ENCODE assay signal across 8 cellular contexts in genomic region chr2:218272531-218273212, GRCh38. TPM values are rescaled to one million over a fixed set of nuclear protein-coding genes. Genes with fewer than 3 reads are reported as not detected.
DNase-seq lines count a peak whose midpoint lies in the region; ATAC-seq and TF ChIP-seq lines count a peak whose summit lies in the region.

No MANE protein-coding gene starts in this region.

- no peak overlapping the region for H2BK15ac ChIP-seq in IMR-90 (ENCODE audit: low read depth, low read length)

- H3K27ac ChIP-seq in IMR-90 (ENCODE audit: insufficient read depth, low read length): peak overlapping the region; percentile 8; the same call in 1 of the 2 replicates
- peak overlapping the region; percentile 87 to 93 for H3K27ac ChIP-seq in esophagus (ENCODE audit: low read depth in 2 of 2, low read length in 1 of 2)

- no peak overlapping the region for H3K4me2 ChIP-seq in IMR-90 (ENCODE audit: low read depth, low read length)

- no peak overlapping the region for H3K18ac ChIP-seq in IMR-90 (ENCODE audit: low read depth, low read length)

- H3K27me3 ChIP-seq in IMR-90 (ENCODE audit: control insufficient read depth, insufficient read depth, low read length) (no peaks in the 10 kb centered on the region), esophagus (ENCODE audit: control insufficient read depth in 1 of 2, insufficient read depth in 2 of 2, low read length in 2 of 2) (no peaks in the 10 kb centered on the region)

- peak; percentile 40; the same call in 1 of the 2 replicates for TF ChIP-seq POLR2A in IMR-90 (IDR thresholded peaks at IDR 0.05; ENCODE audit: low read depth, low read length)

- H4K91ac ChIP-seq in IMR-90 (ENCODE audit: insufficient read depth, low read depth, low read length): no peak overlapping the region

- H3K4me1 Mint-ChIP-seq in natural killer cell: peaks cover 40 to 54% of the 10 kb centered on the region in 2 donors
- H3K4me1 Mint-ChIP-seq in stimulated activated memory B cell treated with anti-CD40 and anti-IgM and Interleukin-4, amounts not matched to agents 10 μg/mL and 1 μg/mL and 100 μg/mL, for 72 hours: peaks cover 68% of the 10 kb centered on the region

- H3K23ac ChIP-seq in IMR-90 (ENCODE audit: low read depth, low read length): no peak overlapping the region

- ATAC-seq in IMR-90 (ENCODE audit: low read depth) (peak; percentile 13), natural killer cell (peak in 2 of 3 donors; percentile 9 to 17), HG02852 (IDR thresholded peaks at IDR 0.05; ENCODE audit: unreplicated experiment) (no peak)
- ATAC-seq in stimulated activated memory B cell treated with anti-CD40 and anti-IgM and Interleukin-4, amounts not matched to agents 10 μg/mL and 1 μg/mL and 100 μg/mL, for 72 hours: peak; percentile 72

- no peak overlapping the region for H3K14ac ChIP-seq in IMR-90 (replicated peaks; ENCODE audit: low read depth, low read length)

- intact Hi-C loops in IMR-90 (cut with micrococcal nuclease) (loop anchor here (1.0 to 10.0 kb wide), 4 partner anchors 14 to 292 kb away; partner anchors contain the start of genes CATIP, CNOT9 and USP37), natural killer cell (cut with micrococcal nuclease) (loop anchor here (1.0 to 10.0 kb wide), 4 partner anchors 84 to 582 kb away; partner anchors contain the start of genes CATIP and WNT6)

- dilution Hi-C loops in IMR-90 (cut with HindIII; ENCODE audit: low sequenced_read_pairs, unreplicated experiment): no loop called here

- in situ Hi-C loops in IMR-90 (cut with MboI; ENCODE audit: low sequenced_read_pairs): loop anchor here (10.0 kb wide), 1 partner anchor 122 kb away; the partner anchor contains the start of gene CTDSP1

- H4K8ac ChIP-seq in IMR-90 (ENCODE audit: low read depth in 2 of 2, low read length in 2 of 2): 0 out of 4 replicates have a peak overlapping the region, but pooled peaks of 1 of the 2 experiments have one; percentile 22

- H2AK5ac ChIP-seq in IMR-90 (ENCODE audit: low read depth, low read length): 0 out of 2 replicates have a peak overlapping the region, but pooled peaks have one; percentile 36

- peak overlapping the region; percentile 84 to 88 for H3K27ac Mint-ChIP-seq in natural killer cell
- H3K27ac Mint-ChIP-seq in stimulated activated memory B cell treated with anti-CD40 and anti-IgM and Interleukin-4, amounts not matched to agents 10 μg/mL and 1 μg/mL and 100 μg/mL, for 72 hours: peak overlapping the region; percentile 78

- POLR2A ChIA-PET in IMR-90 (lab: Charles Lee; ENCODE audit: unreplicated experiment): interaction anchor here (0.6 to 1.1 kb wide), 2 partner anchors 10 to 14 kb away, joined by 3 to 4 read pairs; no protein-coding TSS in a partner anchor

- H3K36me3 ChIP-seq in IMR-90 (ENCODE audit: control insufficient read depth, insufficient read depth, low read length): peaks cover 41% of the 10 kb centered on the region
- H3K36me3 ChIP-seq in esophagus (ENCODE audit: control insufficient read depth in 2 of 2, insufficient read depth in 2 of 2, low read length in 1 of 2): peaks cover 20 to 43% of the 10 kb centered on the region in 2 donors

- H3K4ac ChIP-seq in IMR-90 (ENCODE audit: low read depth, low read length): peak overlapping the region; percentile 68

- no peaks in the 10 kb centered on the region for H3K9me3 Mint-ChIP-seq in natural killer cell
- no peaks in the 10 kb centered on the region for H3K9me3 Mint-ChIP-seq in stimulated activated memory B cell treated with anti-CD40 and anti-IgM and Interleukin-4, amounts not matched to agents 10 μg/mL and 1 μg/mL and 100 μg/mL, for 72 hours

- no peak overlapping the region for H4K5ac ChIP-seq in IMR-90 (ENCODE audit: low read depth, low read length)

- peak; percentile 93 for TF ChIP-seq RAD21 in IMR-90 (IDR thresholded peaks at IDR 0.05; ENCODE audit: low read length)

- CTCF ChIA-PET in IMR-90 (lab: Yijun Ruan, JAX): interaction anchor here (0.8 to 3.9 kb wide), 4 partner anchors 12 to 170 kb away, joined by 3 to 24 read pairs (median 4); partner anchors contain the start of genes CATIP and TMBIM1

- no peak overlapping the region for H3K9ac ChIP-seq in IMR-90 (ENCODE audit: low read depth, low read length)

- peak overlapping the region; percentile 39 for H2AFZ ChIP-seq in IMR-90 (replicated peaks; ENCODE audit: low read length, poor library complexity)

- BruUV-seq in IMR-90 (replicated peaks; lab: Mats Ljungman, UMichigan): no TSS peak

- peak overlapping the region; percentile 0 for H2AK9ac ChIP-seq in IMR-90 (replicated peaks; ENCODE audit: low read depth, low read length, poor library complexity)

- H3K4me1 ChIP-seq in IMR-90 (ENCODE audit: control insufficient read depth, insufficient read depth, low read length) (peaks cover 10% of the 10 kb centered on the region), esophagus (ENCODE audit: control insufficient read depth in 2 of 2, insufficient read depth in 2 of 2, low read length in 1 of 2) (peaks cover 6 to 17% of the 10 kb centered on the region in 2 donors)

- peaks cover 9% of the 10 kb centered on the region for H3K36me3 Mint-ChIP-seq in natural killer cell
- peaks cover 44% of the 10 kb centered on the region for H3K36me3 Mint-ChIP-seq in stimulated activated memory B cell treated with anti-CD40 and anti-IgM and Interleukin-4, amounts not matched to agents 10 μg/mL and 1 μg/mL and 100 μg/mL, for 72 hours

- H3K27me3 Mint-ChIP-seq in natural killer cell (ENCODE audit: low read depth in 2 of 2): no peaks in the 10 kb centered on the region
- no peaks in the 10 kb centered on the region for H3K27me3 Mint-ChIP-seq in stimulated activated memory B cell treated with anti-CD40 and anti-IgM and Interleukin-4, amounts not matched to agents 10 μg/mL and 1 μg/mL and 100 μg/mL, for 72 hours

- H4K20me1 ChIP-seq in IMR-90 (ENCODE audit: insufficient read depth, low read length): peaks cover 9% of the 10 kb centered on the region; the same call in 1 of the 2 replicates

- 0 out of 2 replicates have a peak, but pooled peaks cover 3% of the 10 kb centered on the region for H3K9me1 ChIP-seq in IMR-90 (ENCODE audit: insufficient read depth, low read length)

- H2BK20ac ChIP-seq in IMR-90 (ENCODE audit: low read depth, low read length): no peak overlapping the region

- H3K4me3 Mint-ChIP-seq in natural killer cell: peak overlapping the region; percentile 6
- peak overlapping the region; percentile 32 for H3K4me3 Mint-ChIP-seq in stimulated activated memory B cell treated with anti-CD40 and anti-IgM and Interleukin-4, amounts not matched to agents 10 μg/mL and 1 μg/mL and 100 μg/mL, for 72 hours

- no peak overlapping the region for H3K56ac ChIP-seq in IMR-90 (ENCODE audit: extremely low read depth, insufficient read depth, low read length)

- peaks cover 20 to 69% of the 10 kb centered on the region in 2 experiments for H3K79me1 ChIP-seq in IMR-90 (ENCODE audit: low read depth in 1 of 2, low read length in 2 of 2)

- H3K4me3 ChIP-seq in IMR-90 (ENCODE audit: insufficient read depth, low read depth, low read length): no peak overlapping the region
- H3K4me3 ChIP-seq in esophagus (ENCODE audit: low read depth in 1 of 2, low read length in 2 of 2): peak overlapping the region in 1 of 2 donors; percentile 2

- peak; percentile 95 for TF ChIP-seq CTCF in GM12873 (IDR thresholded peaks at IDR 0.05; ENCODE audit: insufficient read depth, low read depth, low read length, missing control alignments)
- peak; percentile 89 for TF ChIP-seq CTCF in IMR-90 (conservative IDR thresholded peaks at IDR 0.05; ENCODE audit: low read depth, low read length)
- peak; percentile 87 for TF ChIP-seq CTCF in natural killer cell (IDR thresholded peaks at IDR 0.05)

- peak; percentile 84 for DNase-seq in IMR-90
- peak; percentile 54 for DNase-seq in OCI-M2 (lab: John Stamatoyannopoulos, UW; ENCODE audit: unreplicated experiment)
- peak; percentile 67 for DNase-seq in activated T-cell treated with anti-CD3 and anti-CD28 coated beads for 48 hours (ENCODE audit: low read depth)
- DNase-seq in natural killer cell: peak; percentile 70

- no peak overlapping the region for H2BK120ac ChIP-seq in IMR-90 (ENCODE audit: low read depth, low read length)

- WGBS in IMR-90 (ENCODE audit: extremely low coverage in 2 of 2, insufficient read length in 1 of 2), 2 experiments: 49% methylated on average over 7 of the region's 18 CpGs; no CpG with 5 or more reads in 1 of the 2 experiments
- 14 to 17% methylated on average over 18 of the region's 18 CpGs for WGBS in esophagus, 2 donors

- H2BK5ac ChIP-seq in IMR-90 (ENCODE audit: low read depth, low read length, poor library complexity, severe bottlenecking): no peak overlapping the region

- H3K9me3 ChIP-seq in IMR-90 (ENCODE audit: control insufficient read depth, insufficient read depth, low read length) (no peaks in the 10 kb centered on the region), esophagus (ENCODE audit: control insufficient read depth in 2 of 2, insufficient read depth in 1 of 2, low read depth in 1 of 2, low read length in 1 of 2) (no peaks in the 10 kb centered on the region)

RNA-seq across cellular contexts. Expression of gene PNKD, which starts 2.4 kb away (rescaled TPM):
- 19.2 and 22.2 TPM in 2 replicates for total RNA-seq in IMR-90 (2012; rRNA removed)
- 68.5 and 70.1 TPM in 2 replicates for polyA plus RNA-seq in IMR-90 (2012; rRNA removed)
- 86.1 and 87.9 TPM in 2 replicates for polyA plus RNA-seq in IMR-90 (2012; cell fraction: cytosol; rRNA removed)
- 29.9 and 38.4 TPM in 2 replicates for polyA plus RNA-seq in IMR-90 (2012; cell fraction: nucleus; rRNA removed; ENCODE audit: low replicate concordance)
- polyA plus RNA-seq in esophagus: 10 to 100 TPM; 50.1 to 54.9 TPM
- 10 to 100 TPM; 18.8 to 21.3 (median 18.9) TPM for total RNA-seq in natural killer cell

RNA-seq across cellular contexts. Expression of gene AAMP, which starts 2.7 kb away (rescaled TPM):
- total RNA-seq in IMR-90 (2012; rRNA removed): 112 and 118 TPM in 2 replicates
- 104 and 108 TPM in 2 replicates for polyA plus RNA-seq in IMR-90 (2012; rRNA removed)
- polyA plus RNA-seq in IMR-90 (2012; cell fraction: cytosol; rRNA removed): 132 and 175 TPM in 2 replicates
- 140 and 213 TPM in 2 replicates for polyA plus RNA-seq in IMR-90 (2012; cell fraction: nucleus; rRNA removed; ENCODE audit: low replicate concordance)
- 10 to 100 TPM; 45.0 to 90.4 TPM for polyA plus RNA-seq in esophagus
- total RNA-seq in natural killer cell: 10 to 100 TPM; 52.5 to 61.6 (median 60.0) TPM

RNA-seq across cellular contexts. Expression of gene GPBAR1, which starts 11.9 kb away (rescaled TPM):
- total RNA-seq in IMR-90 (2012; rRNA removed) (under 0.01 TPM in 1 of 2 replicates, not detected in the other), natural killer cell (1 to 10 TPM; 1.4 to 3.3 (median 2.6) TPM)
- polyA plus RNA-seq in IMR-90 (2012; rRNA removed) (0.13 and 0.21 TPM in 2 replicates), esophagus (under 1 TPM; 0.29 to 0.45 TPM)
- 0.05 and 0.13 TPM in 2 replicates for polyA plus RNA-seq in IMR-90 (2012; cell fraction: cytosol; rRNA removed)
- polyA plus RNA-seq in IMR-90 (2012; cell fraction: nucleus; rRNA removed; ENCODE audit: low replicate concordance): 0.56 and 2.4 TPM in 2 replicates

RNA-seq across cellular contexts. Expression of gene TMBIM1, which starts 19.6 kb away (rescaled TPM):
- total RNA-seq in IMR-90 (2012; rRNA removed) (78.6 and 102 TPM in 2 replicates), natural killer cell (100 to 1,000 TPM in 1 of 3 donors, 10 to 100 TPM in 2; 84.9 to 107 (median 95.1) TPM)
- polyA plus RNA-seq in IMR-90 (2012; rRNA removed) (81.2 and 84.6 TPM in 2 replicates), esophagus (100 to 1,000 TPM; 196 to 231 TPM)
- polyA plus RNA-seq in IMR-90 (2012; cell fraction: cytosol; rRNA removed): 29.3 and 57.5 TPM in 2 replicates
- polyA plus RNA-seq in IMR-90 (2012; cell fraction: nucleus; rRNA removed; ENCODE audit: low replicate concordance): 45.5 and 46.8 TPM in 2 replicates

RNA-seq across cellular contexts. Expression of gene ARPC2, which starts 55.7 kb away (rescaled TPM):
- total RNA-seq in IMR-90 (2012; rRNA removed) (635 and 696 TPM in 2 replicates), natural killer cell (100 to 1,000 TPM; 824 to 880 (median 830) TPM)
- polyA plus RNA-seq in IMR-90 (2012; rRNA removed) (544 and 561 TPM in 2 replicates), esophagus (100 to 1,000 TPM; 150 to 426 TPM)
- polyA plus RNA-seq in IMR-90 (2012; cell fraction: cytosol; rRNA removed): 259 and 280 TPM in 2 replicates
- polyA plus RNA-seq in IMR-90 (2012; cell fraction: nucleus; rRNA removed; ENCODE audit: low replicate concordance): 120 and 334 TPM in 2 replicates
